In genomic region chr13:83941669-83942335, GRCh38 we compare ENCODE assay signal across 27 cellular contexts. TPM values are rescaled to one million over a fixed set of nuclear protein-coding genes. Genes with fewer than 3 reads are reported as not detected.
DNase-seq lines count a peak whose midpoint lies in the region; ATAC-seq and TF ChIP-seq lines count a peak whose summit lies in the region.
"Had no signal": no experiment of that assay in that cellular context is flagged by ENCODE, and none has a peak within 500 bp of the region (broad histone marks: within the 10 kb centered on the region; RNA-seq: fewer than 3 reads in every experiment).

No MANE protein-coding gene starts in this region.

- H2AFZ ChIP-seq in GM23248 (0 out of 2 replicates have a peak overlapping the region, but pooled peaks have one; percentile 1), mammary epithelial cell (ENCODE audit: low read depth, low read length) (peak overlapping the region; percentile 77), mesenchymal stem cell (ENCODE audit: low read depth, low read length) (no peak overlapping the region)

- in situ Hi-C loops in GM23248 (cut with MboI) (no loop called here), mammary epithelial cell (cut with MboI; ENCODE audit: low sequenced_read_pairs in 2 of 2) (no loop called here)

- no peak for ATAC-seq in GM19397 (IDR thresholded peaks at IDR 0.05; ENCODE audit: unreplicated experiment)
- ATAC-seq: gastroesophageal sphincter; left cardiac atrium; stimulated activated naive CD8-positive, alpha-beta T cell treated with anti-CD3 and anti-CD28 coated beads, Interleukin-15, Interleukin-2, amounts not matched to agents 100 U/mL and 50 U/mL, for 24 hours had no signal

- H3K4me1 ChIP-seq in GM23248 (ENCODE audit: insufficient read depth) (no peaks in the 10 kb centered on the region), HUES64 (ENCODE audit: insufficient read depth, low read length) (peaks cover 16% of the 10 kb centered on the region), mammary epithelial cell (ENCODE audit: insufficient read depth, low read length) (peaks cover 26% of the 10 kb centered on the region), mesenchymal stem cell (ENCODE audit: control insufficient read depth, insufficient read depth, low read depth, low read length) (no peaks in the 10 kb centered on the region)
- H3K4me1 ChIP-seq: gastroesophageal sphincter, prostate gland, thyroid gland had no signal

- H4K8ac ChIP-seq in mesenchymal stem cell (ENCODE audit: low read length), result peak overlapping the region; percentile 7

- no peak overlapping the region for H3K27ac ChIP-seq in GM23248
- H3K27ac ChIP-seq in HUES64 (ENCODE audit: low read depth, low read length), result peak overlapping the region; percentile 45; the same call in 1 of the 2 replicates
- peak overlapping the region; percentile 71 for H3K27ac ChIP-seq in mammary epithelial cell (ENCODE audit: insufficient read depth, low read depth, low read length)
- no peak overlapping the region for H3K27ac ChIP-seq in mesenchymal stem cell (ENCODE audit: low read length, poor library complexity, severe bottlenecking)
- H3K27ac ChIP-seq: gastroesophageal sphincter, prostate gland, skin epidermis, thyroid gland had no signal

- H3K9me3 ChIP-seq in GM23248 (ENCODE audit: low read depth) (no peaks in the 10 kb centered on the region), HUES64 (ENCODE audit: insufficient read depth, low read depth, low read length) (peaks cover 13% of the 10 kb centered on the region), mammary epithelial cell (replicated peaks; ENCODE audit: insufficient read depth, low read length) (peaks cover 3% of the 10 kb centered on the region), mesenchymal stem cell (ENCODE audit: control insufficient read depth, low read length) (no peaks in the 10 kb centered on the region)
- H3K9me3 ChIP-seq: gastroesophageal sphincter, prostate gland, thyroid gland had no signal

- no peaks in the 10 kb centered on the region for H3K9me2 ChIP-seq in GM23248 (ENCODE audit: insufficient read depth)

- no peak overlapping the region for H2BK120ac ChIP-seq in mesenchymal stem cell (ENCODE audit: low read depth, low read length)

- H3K36me3 ChIP-seq in GM23248 (ENCODE audit: low read depth), result no peaks in the 10 kb centered on the region
- H3K36me3 ChIP-seq in HUES64 (ENCODE audit: insufficient read depth, low read length), result peaks cover 7% of the 10 kb centered on the region; the same call in 1 of the 2 replicates
- H3K36me3 ChIP-seq in mammary epithelial cell (ENCODE audit: insufficient read depth, low read length), result no peaks in the 10 kb centered on the region
- no peaks in the 10 kb centered on the region for H3K36me3 ChIP-seq in mesenchymal stem cell (ENCODE audit: control insufficient read depth in 1 of 2, insufficient read depth in 2 of 2, low read depth in 1 of 2, low read length in 2 of 2)
- H3K36me3 ChIP-seq: gastroesophageal sphincter, prostate gland, thyroid gland had no signal

- no peak overlapping the region for H4K91ac ChIP-seq in mesenchymal stem cell (ENCODE audit: low read length)

- intact Hi-C loops in mammary epithelial cell (cut with micrococcal nuclease), result loop anchor here (5.0 kb wide), 1 partner anchor 495 kb away; no protein-coding TSS in a partner anchor

- H3K27me3 ChIP-seq in GM23248 (replicated peaks; ENCODE audit: insufficient read depth) (no peaks in the 10 kb centered on the region), HUES64 (ENCODE audit: insufficient read depth, low read length) (no peaks in the 10 kb centered on the region), mammary epithelial cell (ENCODE audit: insufficient read depth, low read length) (no peaks in the 10 kb centered on the region), mesenchymal stem cell (ENCODE audit: control insufficient read depth in 1 of 2, insufficient read depth in 1 of 2, low read length in 2 of 2) (no peaks in the 10 kb centered on the region)
- H3K27me3 ChIP-seq: gastroesophageal sphincter, thyroid gland had no signal

- H3F3A ChIP-seq in GM23248 (ENCODE audit: insufficient read depth), result no peaks in the 10 kb centered on the region

- 44 to 47% methylated on average over 4 of the region's 4 CpGs for WGBS in GM23248 (ENCODE audit: low coverage in 1 of 2, low lambda C conversion rate in 2 of 2, missing lambda C conversion rate in 2 of 2), 2 experiments
- WGBS in HUES64, result 90% methylated on average over 4 of the region's 4 CpGs
- WGBS in mammary epithelial cell (ENCODE audit: low coverage, missing lambda C conversion rate), result 49% methylated on average over 4 of the region's 4 CpGs
- 49% methylated on average over 4 of the region's 4 CpGs for WGBS in mesenchymal stem cell

- H2BK12ac ChIP-seq in mesenchymal stem cell (ENCODE audit: low read length in 2 of 2), result no peak overlapping the region

- H4K20me1 ChIP-seq in GM23248 (ENCODE audit: insufficient read depth), result no peaks in the 10 kb centered on the region
- no peaks in the 10 kb centered on the region for H4K20me1 ChIP-seq in mammary epithelial cell (ENCODE audit: insufficient read depth, low read length)

- DNase-seq in GM23248 (no peak), mammary epithelial cell (peak; percentile 69), mesenchymal stem cell (no peak), D341Med (ENCODE audit: low spot score) (no peak), KG1 (lab: John Stamatoyannopoulos, UW) (no peak), AG20443 (ENCODE audit: low spot score) (no peak)
- DNase-seq: activated CD4-positive, alpha-beta memory T cell treated with anti-CD3 and anti-CD28 coated beads for 36 hours; activated gamma-delta T cell treated with Interleukin-2 at 50 U/mL for 16 hours; amniotic stem cell; central memory CD4-positive, alpha-beta T cell; DMS 273 treated with DMSO at 0.1 percent for 48 hours; GDM1; left cardiac atrium; NCI-H2081 treated with DMSO at 0.1 percent for 48 hours; NCI-H524 treated with DMSO at 0.1 percent for 48 hours; SHP77 treated with DMSO at 0.1 percent for 48 hours; stimulated activated CD4-positive, alpha-beta T cell treated with anti-CD3 and anti-CD28 coated beads, Interleukin-2, amount 100 ng/mL, for 48 hours; stimulated activated naive CD8-positive, alpha-beta T cell treated with anti-CD3 and anti-CD28 coated beads, Interleukin-15, Interleukin-2, amounts not matched to agents 100 U/mL and 50 U/mL, for 24 hours; thyroid gland had no signal

- peak overlapping the region in 1 of 2 experiments; percentile 84 for H3K18ac ChIP-seq in mesenchymal stem cell (ENCODE audit: low read depth in 1 of 2, low read length in 2 of 2)

- peak overlapping the region; percentile 4 for H2BK5ac ChIP-seq in mesenchymal stem cell (ENCODE audit: low read depth, low read length, poor library complexity, severe bottlenecking)

- dilution Hi-C loops in mammary epithelial cell (cut with HindIII; ENCODE audit: low sequenced_read_pairs), result no loop called here

- no peak for TF ChIP-seq CTCF in mammary epithelial cell (conservative IDR thresholded peaks at IDR 0.05 in 1 of 2, IDR thresholded peaks at IDR 0.05 in 1 of 2; ENCODE audit: extremely low read depth in 1 of 2, insufficient read depth in 1 of 2, low read depth in 1 of 2, low read length in 2 of 2)

- BruUV-seq in mammary epithelial cell (replicated peaks; lab: Mats Ljungman, UMichigan), result no TSS peak

- no peak overlapping the region for H3K9ac ChIP-seq in GM23248
- H3K9ac ChIP-seq in HUES64 (ENCODE audit: low read depth, low read length), result no peak overlapping the region
- H3K9ac ChIP-seq in mammary epithelial cell (ENCODE audit: insufficient read depth, low read length), result no peak overlapping the region
- H3K9ac ChIP-seq in mesenchymal stem cell (ENCODE audit: low read length), result no peak overlapping the region

- no peak overlapping the region for H3K23ac ChIP-seq in mesenchymal stem cell (ENCODE audit: low read length in 2 of 2)

- no peak overlapping the region for H2AK5ac ChIP-seq in mesenchymal stem cell (ENCODE audit: low read length, severe bottlenecking)

- CTCF ChIA-PET in mammary epithelial cell (lab: Charles Lee; ENCODE audit: low non-redundant PET), result no interaction called here

- H3K79me2 ChIP-seq in GM23248 (ENCODE audit: insufficient read depth) (no peaks in the 10 kb centered on the region), mammary epithelial cell (ENCODE audit: insufficient read depth, low read length) (no peaks in the 10 kb centered on the region)

- H3K4me3 ChIP-seq in GM23248, result no peak overlapping the region
- no peak overlapping the region for H3K4me3 ChIP-seq in HUES64 (ENCODE audit: low read length)
- no peak overlapping the region for H3K4me3 ChIP-seq in mammary epithelial cell (replicated peaks in 1 of 3; ENCODE audit: insufficient read depth in 1 of 3, low read depth in 2 of 3, low read length in 3 of 3)
- no peak overlapping the region for H3K4me3 ChIP-seq in mesenchymal stem cell (ENCODE audit: insufficient read depth in 1 of 2, low read depth in 1 of 2, low read length in 2 of 2)
- H3K4me3 ChIP-seq: gastroesophageal sphincter, prostate gland, skin epidermis, thyroid gland had no signal

- no peaks in the 10 kb centered on the region for H3K79me1 ChIP-seq in mesenchymal stem cell (replicated peaks; ENCODE audit: low read length, poor library complexity, severe bottlenecking)

- H2BK15ac ChIP-seq in mesenchymal stem cell (ENCODE audit: low read depth, poor library complexity, severe bottlenecking), result no peak overlapping the region

- H3K4ac ChIP-seq in mesenchymal stem cell (ENCODE audit: low read depth in 1 of 2, low read length in 2 of 2), result peak overlapping the region in 1 of 2 experiments; percentile 7

- H3K14ac ChIP-seq in mesenchymal stem cell (ENCODE audit: low read length in 2 of 2), result no peak overlapping the region

- H3K4me2 ChIP-seq in GM23248 (ENCODE audit: unreplicated experiment) (no peak overlapping the region), mammary epithelial cell (ENCODE audit: insufficient read depth, low read depth, low read length) (peak overlapping the region; percentile 2), mesenchymal stem cell (ENCODE audit: low read length, poor library complexity, severe bottlenecking) (no peak overlapping the region)

RNA-seq across cellular contexts. Expression of gene SLITRK1, which starts 59.5 kb away (rescaled TPM):
- total RNA-seq in GM23248 (2014; rRNA removed; shearing (Covaris generic)), result not detected in 2 replicates
- polyA plus RNA-seq in GM23248 (2016; fragmentation: Nextera tagmentation; extraction: Ambion mirVana) (0.05 TPM in 1 of 2 replicates, not detected in the other), mammary epithelial cell (not detected)
- 0.65 TPM for polyA plus RNA-seq in HUES64 (2013, experiment 1 of 2)
- 0.89 TPM for polyA plus RNA-seq in HUES64 (2013, experiment 2 of 2)
- not detected for total RNA-seq in mammary epithelial cell
- polyA minus RNA-seq in mammary epithelial cell, result not detected
- not detected for polyA plus RNA-seq in mesenchymal stem cell (2013, experiment 1 of 2)
- not detected for polyA plus RNA-seq in mesenchymal stem cell (2013, experiment 2 of 2)
- total RNA-seq: activated CD4-positive, alpha-beta memory T cell treated with anti-CD3 and anti-CD28 coated beads for 36 hours; gastroesophageal sphincter; left cardiac atrium; mononuclear cell; OCI-LY7; prostate gland; thyroid gland had no signal
- polyA plus RNA-seq: esophagus had no signal

Comparison
In these comparisons a context has a peak if more than half of its experiments do, and no peak if none do; other contexts are left out.
1. H3K27ac ChIP-seq: peak in HUES64 (single experiment) and mammary epithelial cell (single experiment); none in GM23248 (single experiment) and mesenchymal stem cell (single experiment).